ENCODE assay signal across 26 cellular contexts in the genomic region with DNA sequence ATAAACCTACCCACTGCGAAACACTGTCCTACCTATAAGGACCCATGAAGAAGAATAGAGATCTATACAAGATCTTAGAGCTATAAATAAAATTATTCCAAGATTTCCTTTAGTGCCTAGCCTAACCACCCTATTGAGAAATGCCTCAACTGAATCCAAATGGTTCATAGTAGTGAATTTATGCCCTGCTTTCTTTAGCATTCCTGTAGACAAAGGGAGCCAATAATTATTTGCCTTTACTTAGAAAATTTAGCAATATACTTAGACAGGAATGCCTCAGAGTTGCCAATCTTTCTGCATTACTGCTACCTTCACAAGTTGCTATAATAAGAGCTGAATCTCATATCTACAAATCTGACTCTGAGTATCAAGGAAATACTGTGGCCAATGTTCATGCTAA.
"Had no signal": no experiment of that assay in that cellular context is flagged by ENCODE, and none has a peak within 500 bp of the region (broad histone marks: within the 10 kb centered on the region; RNA-seq: fewer than 3 reads in every experiment).

No MANE protein-coding gene starts in this region.

- H2AFZ ChIP-seq: parathyroid adenoma had no signal

- H3K4me3 ChIP-seq: colonic mucosa, esophagus squamous epithelium, gastroesophageal sphincter, lower lobe of right lung, right lobe of liver, thoracic aorta, tibial nerve, upper lobe of right lung, uterus had no signal

- H3K27ac Mint-ChIP-seq: natural killer cell; progenitor cell of endocrine pancreas; stimulated activated naive B cell treated with anti-CD40 and anti-IgM and Interleukin-4, amounts not matched to agents 10 μg/mL and 1 μg/mL and 100 μg/mL, for 72 hours; stimulated activated naive CD8-positive, alpha-beta T cell treated with anti-CD3 and anti-CD28 coated beads, Interleukin-15, Interleukin-2, amounts not matched to agents 100 ng/mL and 50 ng/mL, for 24 hours had no signal

- H3K79me2 ChIP-seq: parathyroid adenoma had no signal

- H3K36me3 ChIP-seq: colonic mucosa, neutrophil, uterus had no signal

- H3K27me3 ChIP-seq: colonic mucosa, esophagus squamous epithelium, foreskin keratinocyte, gastroesophageal sphincter, neutrophil, right lobe of liver, tibial nerve, upper lobe of right lung, uterus had no signal

- H3K9me3 Mint-ChIP-seq: natural killer cell had no signal

- H3K4me3 Mint-ChIP-seq: natural killer cell; neural crest cell; stimulated activated naive B cell treated with anti-CD40 and anti-IgM and Interleukin-4, amounts not matched to agents 10 μg/mL and 1 μg/mL and 100 μg/mL, for 72 hours; stimulated activated naive CD8-positive, alpha-beta T cell treated with anti-CD3 and anti-CD28 coated beads, Interleukin-15, Interleukin-2, amounts not matched to agents 100 ng/mL and 50 ng/mL, for 24 hours had no signal

- H3K9me3 ChIP-seq: colonic mucosa, neutrophil, thoracic aorta had no signal

- DNase-seq: colonic mucosa; dermis blood vessel endothelial cell; effector memory CD4-positive, alpha-beta T cell; erythroblast; esophagus squamous epithelium; glutamatergic neuron; hypothalamus; left ventricle myocardium superior; lower lobe of right lung; natural killer cell; right lobe of liver; small intestine; stimulated activated CD4-positive, alpha-beta T cell treated with anti-CD3 and anti-CD28 coated beads, Interleukin-15, amount 100 ng/mL, for 24 hours; stimulated activated CD4-positive, alpha-beta T cell treated with anti-CD3 and anti-CD28 coated beads, Interleukin-2, amount 100 ng/mL, for 48 hours; stimulated activated naive B cell treated with anti-CD40 and anti-IgM and Interleukin-4, amounts not matched to agents 10 μg/mL and 1 μg/mL and 100 μg/mL, for 72 hours; upper lobe of right lung; uterus had no signal

- H3K4me1 ChIP-seq: colonic mucosa, esophagus squamous epithelium, foreskin keratinocyte, gastroesophageal sphincter, lower lobe of right lung, parathyroid adenoma, right lobe of liver, tibial nerve, upper lobe of right lung, uterus had no signal

- H3K27me3 Mint-ChIP-seq: stimulated activated naive B cell treated with anti-CD40 and anti-IgM and Interleukin-4, amounts not matched to agents 10 μg/mL and 1 μg/mL and 100 μg/mL, for 72 hours; stimulated activated naive CD8-positive, alpha-beta T cell treated with anti-CD3 and anti-CD28 coated beads, Interleukin-15, Interleukin-2, amounts not matched to agents 100 ng/mL and 50 ng/mL, for 24 hours had no signal

- H3K27ac ChIP-seq: colonic mucosa, esophagus squamous epithelium, foreskin keratinocyte, gastroesophageal sphincter, lower lobe of right lung, neutrophil, parathyroid adenoma, right lobe of liver, thoracic aorta, tibial nerve, upper lobe of right lung, uterus had no signal

- ATAC-seq: foreskin keratinocyte; gastroesophageal sphincter; left ventricle myocardium superior; lower lobe of right lung; natural killer cell; right lobe of liver; stimulated activated naive B cell treated with anti-CD40 and anti-IgM and Interleukin-4, amounts not matched to agents 10 μg/mL and 1 μg/mL and 100 μg/mL, for 72 hours; upper lobe of right lung had no signal

- H3K4me1 Mint-ChIP-seq: natural killer cell; stimulated activated naive B cell treated with anti-CD40 and anti-IgM and Interleukin-4, amounts not matched to agents 10 μg/mL and 1 μg/mL and 100 μg/mL, for 72 hours had no signal
